In genomic region chr4:122845760-122846159, GRCh38 we compare ENCODE assay signal across 1 cellular context.
TF ChIP-seq lines count a peak whose summit lies in the region.

No MANE protein-coding gene starts in this region.

TF ChIP-seq in GM23338, 12 proteins besides CTCF, POLR2A, EP300 and RAD21 (continued from another document):
- TF ChIP-seq ZNF462 (CRISPR knock-in tag; IDR thresholded peaks at IDR 0.05) = no peak
- TF ChIP-seq EZH2 (IDR thresholded peaks at IDR 0.05; ENCODE audit: low read depth, unreplicated experiment) = no peak
- no peak for TF ChIP-seq ZNF114 (CRISPR knock-in tag; IDR thresholded peaks at IDR 0.05)
- TF ChIP-seq ETS1 (IDR thresholded peaks at IDR 0.05) = no peak
- TF ChIP-seq STAT1 (IDR thresholded peaks at IDR 0.05; ENCODE audit: unreplicated experiment) = no peak
